28 cellular contexts compared by ENCODE assay signal in the genomic region with DNA sequence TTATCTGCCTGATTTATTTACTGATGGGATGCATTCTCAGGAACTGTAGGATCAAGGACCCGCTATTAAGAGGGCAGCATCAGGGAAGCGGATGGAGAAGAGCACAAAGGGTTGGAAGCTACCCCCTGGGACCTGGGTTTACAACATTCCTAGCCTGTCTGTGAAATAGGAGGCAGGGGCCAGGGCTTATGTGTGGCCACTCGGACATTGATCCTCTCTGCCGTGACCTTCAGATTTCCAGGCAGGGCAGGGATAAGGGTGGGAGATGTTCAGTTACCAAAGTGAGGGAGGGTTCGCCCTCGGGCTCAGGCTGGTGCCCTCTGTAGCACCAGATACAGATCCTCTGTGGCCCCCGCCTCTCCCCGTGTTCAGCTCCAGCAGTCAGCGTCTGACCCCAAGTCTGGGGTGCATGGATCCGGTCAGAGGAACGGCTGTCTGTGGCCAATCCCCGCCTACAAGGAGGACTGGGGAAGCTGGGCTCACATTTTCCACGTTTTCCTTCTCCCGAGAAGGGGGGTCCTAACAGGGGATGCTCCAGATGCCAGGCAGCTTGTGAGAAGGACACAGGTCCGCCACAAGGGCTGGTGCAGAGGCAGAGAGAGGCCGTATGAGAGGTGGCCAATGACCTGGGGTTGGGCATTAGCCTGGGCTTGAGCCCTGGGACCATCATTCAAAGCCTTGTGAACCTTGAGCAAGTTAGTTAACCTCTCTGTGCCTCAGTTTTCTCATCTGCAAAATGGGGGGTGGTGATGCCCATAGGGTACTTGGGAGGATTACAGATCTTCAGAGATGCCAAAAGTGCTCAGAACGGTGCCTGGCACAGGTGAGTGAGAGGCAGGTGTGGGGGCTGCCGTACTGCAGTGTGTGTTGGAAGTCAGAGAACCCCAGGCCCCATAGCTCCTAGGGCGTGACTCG. TPM values are rescaled to one million over a fixed set of nuclear protein-coding genes. Genes with fewer than 3 reads are reported as not detected.
"Had no signal": no experiment of that assay in that cellular context is flagged by ENCODE, and none has a peak within 500 bp of the region (broad histone marks: within the 10 kb centered on the region; RNA-seq: fewer than 3 reads in every experiment).

No MANE protein-coding gene starts in this region.

- H3K4me2 ChIP-seq: KMS-11 had no signal

- H3K4me1 Mint-ChIP-seq: activated naive CD4-positive, alpha-beta T cell treated with anti-CD3 and anti-CD28 coated beads, Interleukin-2, amount 50 U/mL, for 24 hours had no signal

- H3K27me3 ChIP-seq: ascending aorta, cardiac muscle cell, SJCRH30 had no signal

- H3K4me3 Mint-ChIP-seq: activated CD4-positive, alpha-beta T cell treated with anti-CD3 and anti-CD28 coated beads, Interleukin-2, amount 10 ng/mL, durations not matched to agents 24 days and 14 days; activated CD8-positive, alpha-beta T cell treated with anti-CD3 and anti-CD28 coated beads, Interleukin-2, amount 10 ng/mL, durations not matched to agents 7 days and 5 days; activated naive CD4-positive, alpha-beta T cell treated with anti-CD3 and anti-CD28 coated beads, Interleukin-2, amount 50 U/mL, for 24 hours; activated naive CD8-positive, alpha-beta T cell treated with anti-CD3 and anti-CD28 coated beads, Interleukin-2, amount 10 ng/mL, durations not matched to agents 7 days and 5 days; activated T-cell treated with anti-CD3 and anti-CD28 coated beads, Interleukin-2, amount 50 U/mL, for 24 hours had no signal

- H3K27ac Mint-ChIP-seq: activated CD4-positive, alpha-beta T cell treated with anti-CD3 and anti-CD28 coated beads, Interleukin-2, amount 10 ng/mL, durations not matched to agents 24 days and 14 days; activated CD8-positive, alpha-beta T cell treated with anti-CD3 and anti-CD28 coated beads, Interleukin-2, amount 10 ng/mL, durations not matched to agents 7 days and 5 days; activated naive CD4-positive, alpha-beta T cell treated with anti-CD3 and anti-CD28 coated beads, Interleukin-2, amount 50 U/mL, for 24 hours; activated naive CD8-positive, alpha-beta T cell treated with anti-CD3 and anti-CD28 coated beads, Interleukin-2, amount 10 ng/mL, durations not matched to agents 7 days and 5 days; activated T-cell treated with anti-CD3 and anti-CD28 coated beads, Interleukin-2, amount 50 U/mL, for 24 hours; activated T-helper 2 cell treated with anti-CD3 and anti-CD28 coated beads, Interferon-gamma antibody, Interleukin-2, Interleukin-4, amounts not matched to agents 10 μg/mL and 5 μg/mL and 100 μg/mL, durations not matched to agents 14 hours and 24 hours and 36 hours had no signal

- H3K4me3 ChIP-seq: ascending aorta, cardiac muscle cell, SJCRH30, SK-N-MC had no signal

- H3K36me3 ChIP-seq: ascending aorta, cardiac muscle cell, SJCRH30 had no signal

- ATAC-seq: activated CD8-positive, alpha-beta T cell treated with anti-CD3 and anti-CD28 coated beads, Interleukin-2, amount 10 ng/mL, durations not matched to agents 7 days and 5 days; Panc1 had no signal

- H3K4me1 ChIP-seq: ascending aorta, SJCRH30 had no signal

- H3K27ac ChIP-seq: ascending aorta, cardiac muscle cell, KMS-11, SJCRH30, SK-N-MC had no signal

- H3K9me3 Mint-ChIP-seq: activated CD4-positive, alpha-beta T cell treated with anti-CD3 and anti-CD28 coated beads, Interleukin-2, amount 10 ng/mL, durations not matched to agents 24 days and 14 days; activated naive CD4-positive, alpha-beta T cell treated with anti-CD3 and anti-CD28 coated beads, Interleukin-2, amount 50 U/mL, for 24 hours; activated naive CD8-positive, alpha-beta T cell treated with anti-CD3 and anti-CD28 coated beads, Interleukin-2, amount 10 ng/mL, durations not matched to agents 7 days and 5 days; activated T-cell treated with anti-CD3 and anti-CD28 coated beads, Interleukin-2, amount 50 U/mL, for 24 hours; activated T-helper 2 cell treated with anti-CD3 and anti-CD28 coated beads, Interferon-gamma antibody, Interleukin-2, Interleukin-4, amounts not matched to agents 10 μg/mL and 5 μg/mL and 100 μg/mL, durations not matched to agents 14 hours and 24 hours and 36 hours had no signal

- H3K36me3 Mint-ChIP-seq: activated naive CD4-positive, alpha-beta T cell treated with anti-CD3 and anti-CD28 coated beads, Interleukin-2, amount 50 U/mL, for 24 hours; activated naive CD8-positive, alpha-beta T cell treated with anti-CD3 and anti-CD28 coated beads, Interleukin-2, amount 10 ng/mL, durations not matched to agents 7 days and 5 days had no signal

- DNase-seq: activated CD4-positive, alpha-beta T cell treated with anti-CD3 and anti-CD28 coated beads, Interleukin-2, amount 10 ng/mL, durations not matched to agents 24 days and 14 days; activated CD4-positive, alpha-beta T cell treated with anti-CD3 and anti-CD28 coated beads, Interleukin-2, amount 50 U/mL, for 48 hours; activated CD8-positive, alpha-beta T cell treated with anti-CD3 and anti-CD28 coated beads, Interleukin-2, amount 10 ng/mL, durations not matched to agents 7 days and 5 days; activated gamma-delta T cell; activated naive CD4-positive, alpha-beta T cell treated with Interleukin-2 at 50 U/mL for 16 hours; activated naive CD8-positive, alpha-beta T cell treated with anti-CD3 and anti-CD28 coated beads, Interleukin-2, amount 10 ng/mL, durations not matched to agents 7 days and 5 days; activated T-cell treated with anti-CD3 and anti-CD28 coated beads, Interleukin-2, amount 50 U/mL, for 24 hours; amygdala; NCI-H1105; NCI-H1436; NCI-H1694; NCI-H2029; NCI-H345; NCI-H524 treated with DMSO at 0.1 percent for 48 hours; SHP77; SJCRH30 had no signal

RNA-seq across cellular contexts. Expression of gene ATP2C2, which starts 48.3 kb away (rescaled TPM):
- total RNA-seq: activated CD4-positive, alpha-beta T cell treated with anti-CD3 and anti-CD28 coated beads, Interleukin-2, amount 10 ng/mL, durations not matched to agents 24 days and 14 days; activated CD8-positive, alpha-beta T cell treated with anti-CD3 and anti-CD28 coated beads, Interleukin-2, amount 10 ng/mL, durations not matched to agents 7 days and 5 days; activated naive CD8-positive, alpha-beta T cell treated with anti-CD3 and anti-CD28 coated beads, Interleukin-2, amount 10 ng/mL, durations not matched to agents 7 days and 5 days; activated T-helper 2 cell treated with anti-CD3 and anti-CD28 coated beads, Interferon-gamma antibody, Interleukin-2, Interleukin-4, amounts not matched to agents 10 μg/mL and 5 μg/mL and 100 μg/mL, durations not matched to agents 14 hours and 24 hours and 36 hours; ascending aorta; cardiac muscle cell; LHCN-M2; NCI-H460; RPMI7951; T-helper 1 cell treated with Interleukin-12 subunit alpha and Interleukin-12 subunit beta and Interleukin-4 antibody, amounts not matched to agents 30 ng/mL and 1 ng/mL, for 36 hours; T-helper 2 cell treated with Interferon-gamma antibody and Interleukin-4, amounts not matched to agents 100 ng/mL and 5 ng/mL, for 36 hours had no signal
